1 cellular context compared by ENCODE assay signal in the genomic region with DNA sequence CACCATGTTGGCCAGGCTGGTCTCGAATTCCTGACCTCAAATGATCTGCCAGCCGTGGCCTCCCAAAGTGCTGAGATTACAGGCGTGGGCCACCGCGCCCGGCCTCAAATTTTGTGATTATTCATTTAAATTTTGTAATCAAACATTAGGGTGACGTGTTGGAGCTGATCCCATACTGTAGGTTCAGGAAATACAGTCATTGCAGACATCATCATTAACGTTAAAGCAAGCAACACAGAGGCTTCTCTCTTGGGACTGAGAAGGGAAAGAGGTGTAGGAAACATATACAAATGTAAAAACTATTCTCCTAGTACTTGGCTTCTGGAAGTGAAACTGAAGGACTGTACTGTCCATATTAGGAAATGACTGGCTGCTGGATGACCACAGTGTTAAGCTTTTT.
TF ChIP-seq lines count a peak whose summit lies in the region.

No MANE protein-coding gene starts in this region.

TF ChIP-seq in IMR-90, 13 proteins besides CTCF, POLR2A, EP300 and RAD21 (continued from another document):
- peak; percentile 43; the same call in 1 of the 2 replicates for TF ChIP-seq BHLHE40 (IDR thresholded peaks at IDR 0.05; ENCODE audit: low read depth, low read length)
- no peak for TF ChIP-seq SMC3 (IDR thresholded peaks at IDR 0.05; ENCODE audit: low read depth, low read length)
- TF ChIP-seq FOS (IDR thresholded peaks at IDR 0.05; ENCODE audit: low read depth, low read length): peak; percentile 81
- TF ChIP-seq MAFK (IDR thresholded peaks at IDR 0.05; ENCODE audit: low read depth, low read length): peak; percentile 22
- no peak for TF ChIP-seq MAZ (IDR thresholded peaks at IDR 0.05; ENCODE audit: borderline replicate concordance, low read depth, low read length)
- TF ChIP-seq ELK1 (IDR thresholded peaks at IDR 0.05; ENCODE audit: borderline replicate concordance, low read depth, low read length): no peak
- peak; percentile 82 for TF ChIP-seq CEBPB (IDR thresholded peaks at IDR 0.05; ENCODE audit: low read depth, low read length)
- no peak for TF ChIP-seq USF2 (IDR thresholded peaks at IDR 0.05; ENCODE audit: low read depth, low read length)
